ENCODE assay signal across 19 cellular contexts in genomic region chr18:40851014-40851429, GRCh38.
DNase-seq lines count a peak whose midpoint lies in the region; ATAC-seq and TF ChIP-seq lines count a peak whose summit lies in the region.
"Had no signal": no experiment of that assay in that cellular context is flagged by ENCODE, and none has a peak within 500 bp of the region (broad histone marks: within the 10 kb centered on the region; RNA-seq: fewer than 3 reads in every experiment).

No MANE protein-coding gene starts in this region.

- no CpG with 5 or more reads among the region's 3 CpGs for WGBS in trophoblast cell (ENCODE audit: extremely low coverage, insufficient coverage, insufficient read length)

- H3K79me1 ChIP-seq in trophoblast cell (ENCODE audit: low read length) = no peaks in the 10 kb centered on the region

- CTCF ChIA-PET in HCT116 (lab: Charles Lee) = no interaction called here

- H4K91ac ChIP-seq in trophoblast cell (ENCODE audit: low read depth, low read length) = no peak overlapping the region

- no peaks in the 10 kb centered on the region for H3K79me2 ChIP-seq in HCT116 (ENCODE audit: insufficient read depth, low read length)
- no peaks in the 10 kb centered on the region for H3K79me2 ChIP-seq in trophoblast cell (ENCODE audit: control insufficient read depth, insufficient read depth, low read length, poor library complexity)

- ATAC-seq in HCT116 (no peak), HG02840 (IDR thresholded peaks at IDR 0.05; ENCODE audit: low FRiP score, unreplicated experiment) (no peak)
- ATAC-seq: K562, right cardiac atrium had no signal

- TF ChIP-seq CTCF in HCT116 (IDR thresholded peaks at IDR 0.05 in 2 of 3, conservative IDR thresholded peaks at IDR 0.05 in 1 of 3; ENCODE audit: borderline replicate concordance in 1 of 3, insufficient read depth in 1 of 3, low read depth in 2 of 3, low read length in 2 of 3) (no peak), epithelial cell of proximal tubule (conservative IDR thresholded peaks at IDR 0.05; ENCODE audit: low read depth, low read length) (no peak), BE2C (IDR thresholded peaks at IDR 0.05; ENCODE audit: low read depth, low read length) (no peak)

- no peak for TF ChIP-seq POLR2A in HCT116 (IDR thresholded peaks at IDR 0.05; ENCODE audit: borderline replicate concordance, extremely low read depth, insufficient read depth, insufficient read length)

- BruUV-seq in HCT116 (replicated peaks; lab: Mats Ljungman, UMichigan) = no TSS peak

- no peak overlapping the region for H2AFZ ChIP-seq in HCT116 (ENCODE audit: low read depth, low read length, poor library complexity, severe bottlenecking)
- H2AFZ ChIP-seq in trophoblast cell (ENCODE audit: insufficient read depth, low read length, poor library complexity) = no peak overlapping the region

- H3K36me3 ChIP-seq in HCT116 (ENCODE audit: control insufficient read depth in 1 of 2, insufficient read depth in 2 of 2, low read length in 2 of 2) (no peaks in the 10 kb centered on the region), trophoblast cell (ENCODE audit: control insufficient read depth in 1 of 2, insufficient read depth in 2 of 2, low read length in 2 of 2) (no peaks in the 10 kb centered on the region), BE2C (no peaks in the 10 kb centered on the region)
- H3K36me3 ChIP-seq: BLaER1 had no signal

- H3K18ac ChIP-seq in trophoblast cell (ENCODE audit: low read length) = no peak overlapping the region

- H3K14ac ChIP-seq in trophoblast cell (ENCODE audit: low read length) = no peak overlapping the region

- H3K9me2 ChIP-seq in HCT116 (ENCODE audit: insufficient read depth) = no peaks in the 10 kb centered on the region

- no peaks in the 10 kb centered on the region for H3K27me3 ChIP-seq in HCT116 (ENCODE audit: insufficient read depth, low read length)
- no peaks in the 10 kb centered on the region for H3K27me3 ChIP-seq in trophoblast cell (ENCODE audit: insufficient read depth, low read length)
- no peaks in the 10 kb centered on the region for H3K27me3 ChIP-seq in BE2C
- H3K27me3 ChIP-seq: BLaER1 had no signal

- DNase-seq in HCT116 (ENCODE audit: low read depth, low spot score) (no peak), NCI-H69 (lab: John Stamatoyannopoulos, UW) (peak; percentile 71), epithelial cell of proximal tubule (ENCODE audit: low read depth) (peak; percentile 29), trophoblast cell (peak; percentile 45 to 72), BE2C (no peak), NCI-H748 treated with DMSO at 0.1 percent for 48 hours (lab: John Stamatoyannopoulos, UW) (no peak)
- no peak for DNase-seq in activated CD8-positive, alpha-beta memory T cell treated with anti-CD3 and anti-CD28 coated beads for 24 hours
- DNase-seq: activated CD4-positive, CD25-positive, alpha-beta regulatory T cell treated with anti-CD3 and anti-CD28 coated beads, Interleukin-2, amount 50 U/mL, for 72 hours; activated T-cell treated with anti-CD3 and anti-CD28 coated beads, Interleukin-2, amount 50 U/mL, for 1 hour; amniotic stem cell; dorsolateral prefrontal cortex; EL; naive B cell; NCI-H1694 treated with DMSO at 0.1 percent for 48 hours; right cardiac atrium; stimulated activated naive CD4-positive, alpha-beta T cell had no signal

- no peak overlapping the region for H2BK120ac ChIP-seq in trophoblast cell (ENCODE audit: insufficient read depth, low read length, poor library complexity)

- no peak for TF ChIP-seq RAD21 in HCT116 (IDR thresholded peaks at IDR 0.05; ENCODE audit: low read depth)

- H4K8ac ChIP-seq in trophoblast cell (ENCODE audit: low read depth, low read length) = no peak overlapping the region

- H3K23ac ChIP-seq in trophoblast cell (ENCODE audit: low read length) = no peak overlapping the region

- H4K12ac ChIP-seq in trophoblast cell (ENCODE audit: low read depth, low read length) = no peak overlapping the region

- peaks cover 23 to 29% of the 10 kb centered on the region in 2 experiments; a peak in 2 of 4 replicates for H3K9me3 ChIP-seq in HCT116 (ENCODE audit: control insufficient read depth in 1 of 2, insufficient read depth in 1 of 2, low read depth in 1 of 2, low read length in 2 of 2)
- H3K9me3 ChIP-seq in trophoblast cell (ENCODE audit: insufficient read depth, low read depth, low read length) = no peaks in the 10 kb centered on the region
- no peaks in the 10 kb centered on the region for H3K9me3 ChIP-seq in BE2C
- H3K9me3 ChIP-seq: BLaER1 had no signal

- H4K20me1 ChIP-seq in HCT116 (ENCODE audit: insufficient read depth) = no peaks in the 10 kb centered on the region
- H4K20me1 ChIP-seq: BLaER1 had no signal

- intact Hi-C loops in HCT116 (cut with micrococcal nuclease) = no loop called here

- no peak overlapping the region for H2BK12ac ChIP-seq in trophoblast cell (ENCODE audit: low read length)

- no peak overlapping the region for H2AK5ac ChIP-seq in trophoblast cell (ENCODE audit: low read length)

- H2BK5ac ChIP-seq in trophoblast cell (ENCODE audit: low read depth, low read length, poor library complexity) = no peak overlapping the region

- H3K4me2 ChIP-seq in HCT116 (ENCODE audit: low read length) (no peak overlapping the region), trophoblast cell (ENCODE audit: low read length) (no peak overlapping the region)
- H3K4me2 ChIP-seq: BLaER1 had no signal

- H3K4me1 ChIP-seq in HCT116 (ENCODE audit: control insufficient read depth in 1 of 2, insufficient read depth in 2 of 2, low read length in 2 of 2) = no peaks in the 10 kb centered on the region
- H3K4me1 ChIP-seq in trophoblast cell (ENCODE audit: control insufficient read depth in 1 of 2, insufficient read depth in 2 of 2, low read length in 2 of 2) = no peaks in the 10 kb centered on the region
- no peaks in the 10 kb centered on the region for H3K4me1 ChIP-seq in BE2C

- POLR2A ChIA-PET in HCT116 (lab: Charles Lee) = no interaction called here

- H3K4me3 ChIP-seq in HCT116 (replicated peaks in 1 of 2; ENCODE audit: low read depth in 1 of 2, low read length in 2 of 2) = no peak overlapping the region
- H3K4me3 ChIP-seq in epithelial cell of proximal tubule (ENCODE audit: low read depth, low read length) = no peak overlapping the region
- no peak overlapping the region for H3K4me3 ChIP-seq in trophoblast cell (ENCODE audit: low read depth, low read length)
- no peak overlapping the region for H3K4me3 ChIP-seq in BE2C (ENCODE audit: low read depth, low read length)
- H3K4me3 ChIP-seq: BLaER1, dorsolateral prefrontal cortex, K562 had no signal

- no peak overlapping the region for H3K4ac ChIP-seq in trophoblast cell (ENCODE audit: low read depth, low read length)

- H3K9ac ChIP-seq in HCT116 (ENCODE audit: low read length) = no peak overlapping the region
- H3K9ac ChIP-seq in trophoblast cell (ENCODE audit: low read length) = no peak overlapping the region
- H3K9ac ChIP-seq: BLaER1 had no signal

- RAD21 ChIA-PET in HCT116 (lab: Charles Lee; ENCODE audit: low non-redundant PET in 1 of 2, low total read pairs in 2 of 2, uncharacterized antibody in 2 of 2, unreplicated experiment in 2 of 2) = no interaction called here

- H3K27ac ChIP-seq in HCT116 (ENCODE audit: low read depth, low read length) (no peak overlapping the region), trophoblast cell (ENCODE audit: low read depth, low read length) (no peak overlapping the region)
- H3K27ac ChIP-seq: BLaER1, dorsolateral prefrontal cortex had no signal

TF ChIP-seq in HCT116, 20 proteins besides CTCF, POLR2A, EP300 and RAD21:
- peak; percentile 55 for TF ChIP-seq TCF7L2 (IDR thresholded peaks at IDR 0.05; ENCODE audit: borderline replicate concordance, extremely low read depth, insufficient read depth, insufficient read length)
- TF ChIP-seq EGR1 (IDR thresholded peaks at IDR 0.05; ENCODE audit: low read depth) = no peak

Comparison
In these comparisons a context has a peak if more than half of its experiments do, and no peak if none do; other contexts are left out.
1. DNase-seq: peak in NCI-H69 (single experiment), epithelial cell of proximal tubule (single experiment) and trophoblast cell (2 of 2); none in HCT116 (single experiment), activated CD8-positive, alpha-beta memory T cell treated with anti-CD3 and anti-CD28 coated beads for 24 hours (single experiment), BE2C (single experiment) and NCI-H748 treated with DMSO at 0.1 percent for 48 hours (single experiment).